ENCODE assay signal across 8 cellular contexts in the genomic region with DNA sequence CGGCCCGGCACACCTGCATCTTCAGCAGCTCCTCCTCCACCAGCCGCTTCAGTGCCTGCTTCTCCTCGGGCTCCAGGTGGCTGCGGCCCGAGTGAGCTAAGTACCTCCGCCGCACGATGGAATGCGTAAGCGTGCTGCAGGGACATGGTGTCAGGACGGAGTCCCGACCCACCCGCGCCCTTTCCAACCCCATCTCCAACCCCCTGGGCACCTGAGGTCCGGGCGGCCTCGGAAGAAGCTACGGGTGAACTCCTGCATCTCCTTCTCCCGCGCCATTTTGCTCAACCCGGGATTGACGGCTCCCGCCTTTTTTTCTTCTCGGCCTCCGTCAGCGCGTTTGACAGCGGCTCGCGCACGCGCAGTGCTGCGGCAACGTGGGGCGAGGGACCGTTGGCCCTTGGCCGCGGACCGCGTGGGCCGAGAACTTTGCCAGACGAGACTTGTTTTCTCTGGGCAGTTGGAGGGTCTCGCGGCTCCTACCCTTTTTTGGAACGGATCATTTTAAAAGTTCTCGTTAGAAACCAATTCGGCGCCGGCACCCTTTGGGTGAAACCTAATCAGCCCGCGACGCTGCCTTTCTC. TPM values are rescaled to one million over a fixed set of nuclear protein-coding genes. Genes with fewer than 3 reads are reported as not detected.
DNase-seq lines count a peak whose midpoint lies in the region; ATAC-seq and TF ChIP-seq lines count a peak whose summit lies in the region.

A gene with protein sequence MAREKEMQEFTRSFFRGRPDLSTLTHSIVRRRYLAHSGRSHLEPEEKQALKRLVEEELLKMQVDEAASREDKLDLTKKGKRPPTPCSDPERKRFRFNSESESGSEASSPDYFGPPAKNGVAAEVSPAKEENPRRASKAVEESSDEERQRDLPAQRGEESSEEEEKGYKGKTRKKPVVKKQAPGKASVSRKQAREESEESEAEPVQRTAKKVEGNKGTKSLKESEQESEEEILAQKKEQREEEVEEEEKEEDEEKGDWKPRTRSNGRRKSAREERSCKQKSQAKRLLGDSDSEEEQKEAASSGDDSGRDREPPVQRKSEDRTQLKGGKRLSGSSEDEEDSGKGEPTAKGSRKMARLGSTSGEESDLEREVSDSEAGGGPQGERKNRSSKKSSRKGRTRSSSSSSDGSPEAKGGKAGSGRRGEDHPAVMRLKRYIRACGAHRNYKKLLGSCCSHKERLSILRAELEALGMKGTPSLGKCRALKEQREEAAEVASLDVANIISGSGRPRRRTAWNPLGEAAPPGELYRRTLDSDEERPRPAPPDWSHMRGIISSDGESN (minus strand): TSS at position 288 of the 581 bp plus-strand sequence. CDS start 12 bp downstream, at position 276.

- CTCF ChIA-PET in AG04449 (lab: Yijun Ruan, JAX) (interaction anchor here (1.0 to 3.3 kb wide), 5 partner anchors 10 to 97 kb away, joined by 3 to 23 read pairs (median 4); a partner anchor contains a TSS), WTC11 (lab: Charles Lee) (interaction anchor here (0.7 to 1.2 kb wide), 6 partner anchors 22 to 180 kb away, joined by 3 to 4 read pairs (median 3); a partner anchor contains a TSS), mammary epithelial cell (lab: Charles Lee; ENCODE audit: low non-redundant PET) (interaction anchor here (0.5 kb wide), 1 partner anchor 414 kb away, joined by 4 read pairs; no protein-coding TSS in a partner anchor)

- TSS peak; percentile 33 for BruUV-seq in mammary epithelial cell (replicated peaks; lab: Mats Ljungman, UMichigan)

- peaks cover 5% of the 10 kb centered on the region for H3K36me3 ChIP-seq in mammary epithelial cell (ENCODE audit: insufficient read depth, low read length)

- H3K36me3 Mint-ChIP-seq in WTC11: peaks cover 14% of the 10 kb centered on the region

- WGBS in mammary epithelial cell (ENCODE audit: low coverage, missing lambda C conversion rate): 4% methylated on average over 4 of the region's 53 CpGs

- peak within 1 kb of the TSS; percentile 86 for H3K4me2 ChIP-seq in mammary epithelial cell (ENCODE audit: insufficient read depth, low read depth, low read length)

- peaks cover 23% of the 10 kb centered on the region for H3K4me1 ChIP-seq in mammary epithelial cell (ENCODE audit: insufficient read depth, low read length)

- H3K4me3 ChIP-seq in AG04449 (ENCODE audit: low read depth, low read length): peak within 1 kb of the TSS; percentile 93
- peak within 1 kb of the TSS; percentile 72 to 96 (median 86) for H3K4me3 ChIP-seq in mammary epithelial cell (replicated peaks in 1 of 3; ENCODE audit: insufficient read depth in 1 of 3, low read depth in 2 of 3, low read length in 3 of 3)

- no peak for TF ChIP-seq CTCF in AG04449 (IDR thresholded peaks at IDR 0.05; ENCODE audit: insufficient read depth, low read length, missing control alignments)
- TF ChIP-seq CTCF in WTC11 (IDR thresholded peaks at IDR 0.05): no peak
- TF ChIP-seq CTCF in mammary epithelial cell (conservative IDR thresholded peaks at IDR 0.05 in 1 of 2, IDR thresholded peaks at IDR 0.05 in 1 of 2; ENCODE audit: extremely low read depth in 1 of 2, insufficient read depth in 1 of 2, low read depth in 1 of 2, low read length in 2 of 2): no peak

- H3K9me3 ChIP-seq in mammary epithelial cell (replicated peaks; ENCODE audit: insufficient read depth, low read length): no peaks in the 10 kb centered on the region

- H3K4me3 Mint-ChIP-seq in WTC11: peak within 1 kb of the TSS; percentile 94

- H3K27me3 ChIP-seq in mammary epithelial cell (ENCODE audit: insufficient read depth, low read length): no peaks in the 10 kb centered on the region

- peak within 1 kb of the TSS; percentile 84 for H3K9ac ChIP-seq in mammary epithelial cell (ENCODE audit: insufficient read depth, low read length)

- POLR2A ChIA-PET in AG04449 (lab: Yijun Ruan, JAX): interaction anchor here (1.4 to 2.9 kb wide), 2 partner anchors 10 to 22 kb away, joined by 4 to 18 read pairs; a partner anchor contains a TSS
- POLR2A ChIA-PET in WTC11 (lab: Charles Lee): interaction anchor here (0.6 to 1.4 kb wide), 7 partner anchors 15 to 132 kb away, joined by 3 to 5 read pairs (median 3); a partner anchor contains a TSS

- H3K9me3 Mint-ChIP-seq in WTC11: no peaks in the 10 kb centered on the region

- intact Hi-C loops in mammary epithelial cell (cut with micrococcal nuclease): loop anchor here (1.0 to 10.0 kb wide), 8 partner anchors 21 to 291 kb away; a partner anchor contains a TSS

- dilution Hi-C loops in mammary epithelial cell (cut with HindIII; ENCODE audit: low sequenced_read_pairs): loop anchor here (5.0 kb wide), 1 partner anchor 57 kb away; a partner anchor contains a TSS

- peak within 1 kb of the TSS; percentile 91 for H2AFZ ChIP-seq in mammary epithelial cell (ENCODE audit: low read depth, low read length)

- peaks cover 19% of the 10 kb centered on the region for H3K79me2 ChIP-seq in mammary epithelial cell (ENCODE audit: insufficient read depth, low read length)

- H3K27ac Mint-ChIP-seq in WTC11: peak within 1 kb of the TSS; percentile 97

- H3K4me1 Mint-ChIP-seq in WTC11: peaks cover 17% of the 10 kb centered on the region

- in situ Hi-C loops in mammary epithelial cell (cut with MboI; ENCODE audit: low sequenced_read_pairs in 2 of 2): no loop called here

- H3K27me3 Mint-ChIP-seq in WTC11 (ENCODE audit: low read depth): no peaks in the 10 kb centered on the region

- ATAC-seq in GM18870 (IDR thresholded peaks at IDR 0.05; ENCODE audit: unreplicated experiment) (peak; percentile 23), HG03139 (IDR thresholded peaks at IDR 0.05; ENCODE audit: unreplicated experiment) (peak; percentile 38), WTC11 (peak; percentile 31)

- H4K20me1 ChIP-seq in mammary epithelial cell (ENCODE audit: insufficient read depth, low read length): no peaks in the 10 kb centered on the region

- DNase-seq in AG04449 (ENCODE audit: low read depth, low spot score): no peak
- peak; percentile 74 for DNase-seq in NCI-H2196 treated with DMSO at 0.1 percent for 48 hours (lab: John Stamatoyannopoulos, UW; ENCODE audit: unreplicated experiment)
- peak; percentile 77 for DNase-seq in WTC11 (ENCODE audit: low spot score)
- DNase-seq in mammary epithelial cell: peak; percentile 77
- peak; percentile 94 for DNase-seq in inferior parietal cortex (ENCODE audit: extremely low spot score)
- peak; percentile 78 to 81 for DNase-seq in stimulated activated CD4-positive, alpha-beta T cell treated with anti-CD3 and anti-CD28 coated beads, Interleukin-12 subunit alpha, Interleukin-12 subunit beta, amount 100 ng/mL, for 24 hours (ENCODE audit: low read depth in 2 of 2)

- H3K27ac ChIP-seq in mammary epithelial cell (ENCODE audit: insufficient read depth, low read depth, low read length): peak within 1 kb of the TSS; percentile 91

TF ChIP-seq in WTC11, 78 proteins besides CTCF, POLR2A, EP300 and RAD21 (continues in another document):
- TF ChIP-seq, protein P1, sequence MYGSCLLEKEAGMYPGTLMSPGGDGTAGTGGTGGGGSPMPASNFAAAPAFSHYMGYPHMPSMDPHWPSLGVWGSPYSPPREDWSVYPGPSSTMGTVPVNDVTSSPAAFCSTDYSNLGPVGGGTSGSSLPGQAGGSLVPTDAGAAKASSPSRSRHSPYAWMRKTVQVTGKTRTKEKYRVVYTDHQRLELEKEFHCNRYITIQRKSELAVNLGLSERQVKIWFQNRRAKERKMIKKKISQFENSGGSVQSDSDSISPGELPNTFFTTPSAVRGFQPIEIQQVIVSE (CRISPR knock-in tag; IDR thresholded peaks at IDR 0.05; ENCODE audit: borderline replicate concordance): no peak
- TF ChIP-seq ELF4 (CRISPR knock-in tag; IDR thresholded peaks at IDR 0.05; ENCODE audit: low read depth) (no peak), TP53 (CRISPR knock-in tag; IDR thresholded peaks at IDR 0.05) (no peak), NFE2L1 (CRISPR knock-in tag; IDR thresholded peaks at IDR 0.05) (no peak), NFATC4 (CRISPR knock-in tag; IDR thresholded peaks at IDR 0.05) (no peak)
- TF ChIP-seq, protein P2, sequence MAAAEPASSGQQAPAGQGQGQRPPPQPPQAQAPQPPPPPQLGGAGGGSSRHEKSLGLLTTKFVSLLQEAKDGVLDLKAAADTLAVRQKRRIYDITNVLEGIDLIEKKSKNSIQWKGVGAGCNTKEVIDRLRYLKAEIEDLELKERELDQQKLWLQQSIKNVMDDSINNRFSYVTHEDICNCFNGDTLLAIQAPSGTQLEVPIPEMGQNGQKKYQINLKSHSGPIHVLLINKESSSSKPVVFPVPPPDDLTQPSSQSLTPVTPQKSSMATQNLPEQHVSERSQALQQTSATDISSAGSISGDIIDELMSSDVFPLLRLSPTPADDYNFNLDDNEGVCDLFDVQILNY (CRISPR knock-in tag; IDR thresholded peaks at IDR 0.05): peak; percentile 72
- TF ChIP-seq, protein P3, sequence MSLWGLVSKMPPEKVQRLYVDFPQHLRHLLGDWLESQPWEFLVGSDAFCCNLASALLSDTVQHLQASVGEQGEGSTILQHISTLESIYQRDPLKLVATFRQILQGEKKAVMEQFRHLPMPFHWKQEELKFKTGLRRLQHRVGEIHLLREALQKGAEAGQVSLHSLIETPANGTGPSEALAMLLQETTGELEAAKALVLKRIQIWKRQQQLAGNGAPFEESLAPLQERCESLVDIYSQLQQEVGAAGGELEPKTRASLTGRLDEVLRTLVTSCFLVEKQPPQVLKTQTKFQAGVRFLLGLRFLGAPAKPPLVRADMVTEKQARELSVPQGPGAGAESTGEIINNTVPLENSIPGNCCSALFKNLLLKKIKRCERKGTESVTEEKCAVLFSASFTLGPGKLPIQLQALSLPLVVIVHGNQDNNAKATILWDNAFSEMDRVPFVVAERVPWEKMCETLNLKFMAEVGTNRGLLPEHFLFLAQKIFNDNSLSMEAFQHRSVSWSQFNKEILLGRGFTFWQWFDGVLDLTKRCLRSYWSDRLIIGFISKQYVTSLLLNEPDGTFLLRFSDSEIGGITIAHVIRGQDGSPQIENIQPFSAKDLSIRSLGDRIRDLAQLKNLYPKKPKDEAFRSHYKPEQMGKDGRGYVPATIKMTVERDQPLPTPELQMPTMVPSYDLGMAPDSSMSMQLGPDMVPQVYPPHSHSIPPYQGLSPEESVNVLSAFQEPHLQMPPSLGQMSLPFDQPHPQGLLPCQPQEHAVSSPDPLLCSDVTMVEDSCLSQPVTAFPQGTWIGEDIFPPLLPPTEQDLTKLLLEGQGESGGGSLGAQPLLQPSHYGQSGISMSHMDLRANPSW (CRISPR knock-in tag; conservative IDR thresholded peaks at IDR 0.05; ENCODE audit: low read depth): no peak

RNA-seq across cellular contexts. Expression of the gene that starts here (rescaled TPM):
- total RNA-seq in WTC11 (2021) (18.9 to 21.2 TPM (median 21.1 TPM) in 3 replicates), mammary epithelial cell (10 to 100 TPM in 1 of 2 donors, 1 to 10 TPM in 1; 4.2 to 17.2 TPM)
- 9.4 TPM for polyA plus RNA-seq in mammary epithelial cell
- 11.6 TPM for polyA minus RNA-seq in mammary epithelial cell
